In the genomic region with DNA sequence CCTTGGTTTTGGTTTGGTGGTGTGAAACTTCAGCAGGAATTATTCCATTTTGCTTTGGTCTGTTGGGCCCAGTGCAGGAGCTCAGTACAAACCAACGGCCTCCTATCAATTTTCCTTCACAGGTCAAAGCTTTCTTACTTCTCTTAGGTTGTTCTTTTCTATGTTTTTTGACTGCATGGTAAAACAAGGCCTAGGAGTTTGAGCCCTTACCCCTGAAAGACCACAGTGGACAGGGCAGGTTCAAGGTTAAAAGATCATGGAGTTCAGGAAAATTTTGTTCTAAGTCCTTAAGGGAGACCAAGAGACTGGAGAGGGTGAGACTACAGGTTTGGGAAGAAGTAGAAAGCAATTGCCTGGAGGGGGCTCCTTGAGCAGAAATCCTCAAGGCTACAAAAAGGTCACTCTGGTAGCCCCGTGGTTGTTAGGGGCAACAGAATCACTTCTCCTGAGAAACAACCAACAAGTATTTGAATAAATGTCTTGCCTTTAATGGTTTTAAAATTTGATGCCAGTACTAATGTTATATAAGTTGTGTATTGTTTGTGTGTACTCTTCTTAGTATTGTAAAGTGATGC, we compare ENCODE assay signal across 13 cellular contexts. TPM values are rescaled to one million over a fixed set of nuclear protein-coding genes. Genes with fewer than 3 reads are reported as not detected.
DNase-seq lines count a peak whose midpoint lies in the region; ATAC-seq and TF ChIP-seq lines count a peak whose summit lies in the region.
"Had no signal": no experiment of that assay in that cellular context is flagged by ENCODE, and none has a peak within 500 bp of the region (broad histone marks: within the 10 kb centered on the region; RNA-seq: fewer than 3 reads in every experiment).

No MANE protein-coding gene starts in this region.

- no peak overlapping the region for H3K4me2 ChIP-seq in H9 (ENCODE audit: insufficient read depth, insufficient read length, low read length)
- H3K4me2 ChIP-seq in smooth muscle cell = peak overlapping the region; percentile 65

- no peak overlapping the region for H3K23ac ChIP-seq in H9 (ENCODE audit: insufficient read length, low read depth, low read length)

- H3K4ac ChIP-seq in H9 (ENCODE audit: low read depth, low read length) = no peak overlapping the region

- H3K9me3 ChIP-seq in H9 (ENCODE audit: control insufficient read depth, low read depth, low read length) (no peaks in the 10 kb centered on the region), RWPE2 (ENCODE audit: severe bottlenecking) (no peaks in the 10 kb centered on the region), esophagus squamous epithelium (no peaks in the 10 kb centered on the region), smooth muscle cell (replicated peaks; ENCODE audit: low read depth) (no peaks in the 10 kb centered on the region)
- H3K9me3 ChIP-seq: prostate gland had no signal

- H2BK15ac ChIP-seq in H9 (ENCODE audit: low read depth, low read length) = no peak overlapping the region

- no peak overlapping the region for H3K4me3 ChIP-seq in RWPE2 (ENCODE audit: severe bottlenecking)
- no peak overlapping the region for H3K4me3 ChIP-seq in esophagus squamous epithelium
- H3K4me3 ChIP-seq in smooth muscle cell = no peak overlapping the region
- H3K4me3 ChIP-seq: prostate gland had no signal

- no peak overlapping the region for H3T11ph ChIP-seq in H9 (ENCODE audit: low read length)

- ATAC-seq in RWPE2 (ENCODE audit: low read depth) (no peak), GM21390 (IDR thresholded peaks at IDR 0.05; ENCODE audit: unreplicated experiment) (no peak), HG03460 (IDR thresholded peaks at IDR 0.05; ENCODE audit: unreplicated experiment) (no peak)

- no peak for DNase-seq in H9
- no peak for DNase-seq in RWPE2 (ENCODE audit: low spot score)
- no peak for DNase-seq in esophagus squamous epithelium (lab: John Stamatoyannopoulos, UW)
- DNase-seq in smooth muscle cell (lab: John Stamatoyannopoulos, UW; ENCODE audit: unreplicated experiment) = no peak
- no peak for DNase-seq in NK-92 (lab: John Stamatoyannopoulos, UW; ENCODE audit: unreplicated experiment)
- DNase-seq: activated CD4-positive, alpha-beta T cell treated with anti-CD3 and anti-CD28 coated beads, Interleukin-2, amount 50 U/mL, for 48 hours; CD4-positive, CD25-positive, alpha-beta regulatory T cell; NCI-H524 treated with DMSO at 0.1 percent for 48 hours; RPMI8226 had no signal

- H3K9ac ChIP-seq in H9 (ENCODE audit: extremely low read depth, insufficient read length, low read length) (no peak overlapping the region), smooth muscle cell (ENCODE audit: low read depth) (no peak overlapping the region)

- no peak overlapping the region for H2BK12ac ChIP-seq in H9 (ENCODE audit: insufficient read length, low read depth, low read length)

- H2AFZ ChIP-seq in H9 (ENCODE audit: low read length) (peak overlapping the region; percentile 62), smooth muscle cell (ENCODE audit: low read depth) (peak overlapping the region; percentile 44)

- intact Hi-C loops in esophagus squamous epithelium (cut with DNase I) = loop anchor here (10.0 kb wide), 1 partner anchor 226 kb away; no protein-coding TSS in a partner anchor

- H3K27me3 ChIP-seq in H9 (ENCODE audit: insufficient read depth, low read length) (no peaks in the 10 kb centered on the region), RWPE2 (ENCODE audit: insufficient read depth, poor library complexity, severe bottlenecking) (no peaks in the 10 kb centered on the region), esophagus squamous epithelium (no peaks in the 10 kb centered on the region), smooth muscle cell (ENCODE audit: low read depth) (no peaks in the 10 kb centered on the region)

- H4K8ac ChIP-seq in H9 (replicated peaks; ENCODE audit: insufficient read length, low read depth, low read length) = no peak overlapping the region

- no peaks in the 10 kb centered on the region for H3K27me3 Mint-ChIP-seq in H9 (ENCODE audit: low read depth)
- H3K27me3 Mint-ChIP-seq: CD4-positive, CD25-positive, alpha-beta regulatory T cell; dendritic cell treated with granulocyte-macrophage colony-stimulating factor and Interleukin-4, amounts not matched to agents 40 ng/mL and 50 ng/mL, for 4 days had no signal

- no peak overlapping the region for H3K18ac ChIP-seq in H9 (ENCODE audit: insufficient read length, low read depth, low read length)

- no peaks in the 10 kb centered on the region for H3K23me2 ChIP-seq in H9 (ENCODE audit: insufficient read length, low read depth, low read length, poor library complexity, severe bottlenecking)

- H3K4me1 ChIP-seq in H9 (ENCODE audit: insufficient read depth, low read length) (no peaks in the 10 kb centered on the region; the same call in 1 of the 2 replicates), RWPE2 (ENCODE audit: insufficient read depth, poor library complexity, severe bottlenecking) (peaks cover 24% of the 10 kb centered on the region), esophagus squamous epithelium (peaks cover 5 to 23% (median 5%) of the 10 kb centered on the region in 3 donors), smooth muscle cell (ENCODE audit: low read depth) (peaks cover 12% of the 10 kb centered on the region)

- peak overlapping the region in 2 of 3 experiments; percentile 39 to 74; a peak in 1 of 7 replicates for H3K27ac Mint-ChIP-seq in H9
- H3K27ac Mint-ChIP-seq: CD4-positive, CD25-positive, alpha-beta regulatory T cell; dendritic cell treated with granulocyte-macrophage colony-stimulating factor and Interleukin-4, amounts not matched to agents 40 ng/mL and 50 ng/mL, for 4 days had no signal

- H3K56ac ChIP-seq in H9 (ENCODE audit: insufficient read length, low read depth, low read length) = no peak overlapping the region

- H3K4me3 Mint-ChIP-seq in H9 = no peak overlapping the region
- H3K4me3 Mint-ChIP-seq: CD4-positive, CD25-positive, alpha-beta regulatory T cell; dendritic cell treated with granulocyte-macrophage colony-stimulating factor and Interleukin-4, amounts not matched to agents 40 ng/mL and 50 ng/mL, for 4 days had no signal

- no peak for TF ChIP-seq POLR2A in esophagus squamous epithelium (IDR thresholded peaks at IDR 0.05)

- H3K36me3 ChIP-seq in RWPE2 (ENCODE audit: low read depth) = no peaks in the 10 kb centered on the region
- no peaks in the 10 kb centered on the region for H3K36me3 ChIP-seq in esophagus squamous epithelium
- H3K36me3 ChIP-seq in smooth muscle cell (ENCODE audit: low read depth) = no peaks in the 10 kb centered on the region
- H3K36me3 ChIP-seq: prostate gland had no signal

- H3K79me2 ChIP-seq in H9 (ENCODE audit: insufficient read depth, low read length) (no peaks in the 10 kb centered on the region), smooth muscle cell (ENCODE audit: low read depth) (no peaks in the 10 kb centered on the region)

- no CpG with 5 or more reads among the region's 2 CpGs for WGBS in H9 (ENCODE audit: extremely low coverage, insufficient read length, low lambda C conversion rate)
- 64 to 78% methylated on average over 2 of the region's 2 CpGs for WGBS in esophagus squamous epithelium, 2 donors
- WGBS in smooth muscle cell (ENCODE audit: low lambda C conversion rate) = 80% methylated on average over 2 of the region's 2 CpGs

- no peaks in the 10 kb centered on the region for H3K9me3 Mint-ChIP-seq in H9
- H3K9me3 Mint-ChIP-seq: dendritic cell treated with granulocyte-macrophage colony-stimulating factor and Interleukin-4, amounts not matched to agents 40 ng/mL and 50 ng/mL, for 4 days had no signal

- peak; percentile 24; the same call in 1 of the 3 replicates for TF ChIP-seq CTCF in H9 (conservative IDR thresholded peaks at IDR 0.05)
- TF ChIP-seq CTCF in RWPE2 (IDR thresholded peaks at IDR 0.05; ENCODE audit: poor library complexity, severe bottlenecking) = no peak
- no peak for TF ChIP-seq CTCF in esophagus squamous epithelium (IDR thresholded peaks at IDR 0.05)
- no peak for TF ChIP-seq CTCF in smooth muscle cell (IDR thresholded peaks at IDR 0.05; ENCODE audit: borderline replicate concordance, insufficient read depth, poor library complexity, severe bottlenecking)

- H3K36me3 Mint-ChIP-seq in H9 (ENCODE audit: insufficient read depth in 1 of 3, low read depth in 3 of 3) = no peaks in the 10 kb centered on the region

- H3K14ac ChIP-seq in H9 (ENCODE audit: insufficient read depth, low read length) = no peak overlapping the region

- peaks cover 4% of the 10 kb centered on the region in 2 experiments for H3K4me1 Mint-ChIP-seq in H9

- no peak overlapping the region for H2AK5ac ChIP-seq in H9 (ENCODE audit: insufficient read length, low read length)

- H4K91ac ChIP-seq in H9 (ENCODE audit: insufficient read length, low read depth, low read length) = no peak overlapping the region

- H3K27ac ChIP-seq in H9 (ENCODE audit: insufficient read length, low read depth, low read length) (no peak overlapping the region), RWPE2 (ENCODE audit: poor library complexity, severe bottlenecking) (peak overlapping the region; percentile 78), esophagus squamous epithelium (peak overlapping the region; percentile 31 to 69 (median 52)), smooth muscle cell (ENCODE audit: low read depth) (peak overlapping the region; percentile 86)
- H3K27ac ChIP-seq: prostate gland had no signal

- H4K20me1 ChIP-seq in H9 (ENCODE audit: control insufficient read depth, insufficient read depth, insufficient read length) (no peaks in the 10 kb centered on the region), smooth muscle cell (ENCODE audit: low read depth) (no peaks in the 10 kb centered on the region)

- no peak overlapping the region for H4K5ac ChIP-seq in H9 (ENCODE audit: insufficient read length, low read depth, low read length)

- H2BK120ac ChIP-seq in H9 (ENCODE audit: low read depth, low read length, poor library complexity, severe bottlenecking) = no peak overlapping the region

- H2BK20ac ChIP-seq in H9 (ENCODE audit: low read depth, low read length, poor library complexity, severe bottlenecking) = no peak overlapping the region

- no peak overlapping the region for H2BK5ac ChIP-seq in H9 (ENCODE audit: insufficient read length, low read length)

- no peaks in the 10 kb centered on the region for H3K79me1 ChIP-seq in H9 (ENCODE audit: insufficient read depth, low read depth, low read length, poor library complexity, severe bottlenecking)

- no peaks in the 10 kb centered on the region for H3F3A ChIP-seq in smooth muscle cell (ENCODE audit: low read depth)

RNA-seq across cellular contexts. Expression of gene FHIP2A, which starts 40.9 kb away (rescaled TPM):
- total RNA-seq in H9 (2021) (12.5 and 14.8 TPM in 2 replicates), esophagus squamous epithelium (10 to 100 TPM in 1 of 4 donors, 1 to 10 TPM in 3; 4.8 to 16.2 (median 9.0) TPM), smooth muscle cell (34.9 and 41.3 TPM in 2 replicates)
- polyA plus RNA-seq in smooth muscle cell = 12.3 and 15.3 TPM in 2 replicates
